ENCODE assay signal across 8 cellular contexts in genomic region chr14:100640481-100641273, GRCh38. TPM values are rescaled to one million over a fixed set of nuclear protein-coding genes. Genes with fewer than 3 reads are reported as not detected.
DNase-seq lines count a peak whose midpoint lies in the region; ATAC-seq and TF ChIP-seq lines count a peak whose summit lies in the region.

No MANE protein-coding gene starts in this region.

- peak overlapping the region; percentile 72 for H3K9ac ChIP-seq in Loucy (ENCODE audit: low read depth, low read length, poor library complexity, severe bottlenecking)

- H3K4me3 ChIP-seq in CD8-positive, alpha-beta memory T cell (ENCODE audit: low read length), result peak overlapping the region; percentile 40
- H3K4me3 ChIP-seq in Loucy (ENCODE audit: low read length, poor library complexity, severe bottlenecking), result peak overlapping the region; percentile 54
- no peak overlapping the region for H3K4me3 ChIP-seq in prostate gland

- peaks cover 3 to 8% of the 10 kb centered on the region in 2 donors for H3K27me3 Mint-ChIP-seq in CD8-positive, alpha-beta memory T cell
- peaks cover 56 to 58% of the 10 kb centered on the region in 2 donors for H3K27me3 Mint-ChIP-seq in natural killer cell (ENCODE audit: low read depth in 2 of 2)

- H3K4me3 Mint-ChIP-seq in CD8-positive, alpha-beta memory T cell, result peak overlapping the region; percentile 42 to 90 (median 82)
- peak overlapping the region; percentile 92 for H3K4me3 Mint-ChIP-seq in natural killer cell

- TF ChIP-seq CTCF in Loucy (conservative IDR thresholded peaks at IDR 0.05; ENCODE audit: low read length), result peak; percentile 5
- no peak for TF ChIP-seq CTCF in natural killer cell (IDR thresholded peaks at IDR 0.05)
- no peak for TF ChIP-seq CTCF in prostate gland (IDR thresholded peaks at IDR 0.05)

- H3K36me3 ChIP-seq in CD8-positive, alpha-beta memory T cell (ENCODE audit: insufficient read depth, low read length), result no peaks in the 10 kb centered on the region
- H3K36me3 ChIP-seq in Loucy (ENCODE audit: insufficient read depth, low read length) (no peaks in the 10 kb centered on the region), prostate gland (no peaks in the 10 kb centered on the region)

- peaks cover 0 to 3% (median 0%) of the 10 kb centered on the region in 3 donors for H3K36me3 Mint-ChIP-seq in CD8-positive, alpha-beta memory T cell
- H3K36me3 Mint-ChIP-seq in natural killer cell, result no peaks in the 10 kb centered on the region

- 90% methylated on average over 20 of the region's 20 CpGs for WGBS in prostate gland

- intact Hi-C loops in natural killer cell (cut with micrococcal nuclease) (no loop called here), prostate gland (cut with DNase I) (no loop called here)

- peak overlapping the region; percentile 69 for H3K4me2 ChIP-seq in Loucy (ENCODE audit: low read depth, low read length, poor library complexity, severe bottlenecking)

- H3K79me2 ChIP-seq in Loucy (ENCODE audit: insufficient read depth, low read length), result no peaks in the 10 kb centered on the region

- peak; percentile 58 to 88 (median 66) for DNase-seq in CD8-positive, alpha-beta memory T cell
- DNase-seq in activated CD8-positive, alpha-beta memory T cell treated with anti-CD3 and anti-CD28 coated beads, Interleukin-2, amount 50 U/mL, for 4 hours, result peak; percentile 57
- DNase-seq in natural killer cell (peak; percentile 84), AG08395 (ENCODE audit: low spot score) (no peak), prostate gland (ENCODE audit: low spot score) (no peak), NCI-H526 (lab: John Stamatoyannopoulos, UW) (no peak)

- no peaks in the 10 kb centered on the region for H3K9me2 ChIP-seq in Loucy (replicated peaks; ENCODE audit: low read depth, low read length)

- POLR2A ChIA-PET in CD8-positive, alpha-beta memory T cell (lab: Charles Lee), result interaction anchor here (1.4 kb wide), 1 partner anchor 95 kb away, joined by 3 read pairs; no protein-coding TSS in a partner anchor

- H3K9me3 Mint-ChIP-seq in CD8-positive, alpha-beta memory T cell, result peaks cover 0 to 3% (median 0%) of the 10 kb centered on the region in 5 donors
- H3K9me3 Mint-ChIP-seq in natural killer cell, result no peaks in the 10 kb centered on the region

- peaks cover 55 to 75% (median 69%) of the 10 kb centered on the region in 3 donors for H3K4me1 Mint-ChIP-seq in CD8-positive, alpha-beta memory T cell
- H3K4me1 Mint-ChIP-seq in natural killer cell, result peaks cover 70 to 75% of the 10 kb centered on the region in 2 donors

- no peaks in the 10 kb centered on the region for H3K27me3 ChIP-seq in CD8-positive, alpha-beta memory T cell (ENCODE audit: insufficient read depth, low read length, poor library complexity, severe bottlenecking)
- H3K27me3 ChIP-seq in Loucy (ENCODE audit: insufficient read depth, low read length, poor library complexity, severe bottlenecking) (no peaks in the 10 kb centered on the region), prostate gland (replicated peaks; ENCODE audit: insufficient read depth) (no peaks in the 10 kb centered on the region)

- CTCF ChIA-PET in CD8-positive, alpha-beta memory T cell (lab: Charles Lee), result interaction anchor here (1.0 kb wide), 1 partner anchor 16 kb away, joined by 3 read pairs; no protein-coding TSS in a partner anchor

- no peak overlapping the region for H3K27ac ChIP-seq in CD8-positive, alpha-beta memory T cell (ENCODE audit: low read depth, low read length)
- no peak overlapping the region for H3K27ac ChIP-seq in prostate gland

- peaks cover 21% of the 10 kb centered on the region for H3F3A ChIP-seq in Loucy (ENCODE audit: low read depth)

- peaks cover 57% of the 10 kb centered on the region for H3K4me1 ChIP-seq in CD8-positive, alpha-beta memory T cell (ENCODE audit: insufficient read depth, low read length)
- H3K4me1 ChIP-seq in Loucy (ENCODE audit: insufficient read depth, low read length, poor library complexity, severe bottlenecking), result peaks cover 78% of the 10 kb centered on the region
- H3K4me1 ChIP-seq in prostate gland (replicated peaks), result no peaks in the 10 kb centered on the region

- H2AFZ ChIP-seq in Loucy (ENCODE audit: low read length), result no peak overlapping the region

- peak overlapping the region; percentile 76 to 97 (median 90) for H3K27ac Mint-ChIP-seq in CD8-positive, alpha-beta memory T cell
- peak overlapping the region; percentile 86 to 95 for H3K27ac Mint-ChIP-seq in natural killer cell

- H3K9me3 ChIP-seq in CD8-positive, alpha-beta memory T cell (ENCODE audit: low read length), result no peaks in the 10 kb centered on the region
- H3K9me3 ChIP-seq in Loucy (ENCODE audit: insufficient read depth, low read depth, low read length) (no peaks in the 10 kb centered on the region), prostate gland (no peaks in the 10 kb centered on the region)

- ATAC-seq in GM21515 (IDR thresholded peaks at IDR 0.05; ENCODE audit: unreplicated experiment) (peak; percentile 97), natural killer cell (peak; percentile 83 to 97 (median 88))

- TF ChIP-seq POLR2A in prostate gland (IDR thresholded peaks at IDR 0.05), result no peak

- no peaks in the 10 kb centered on the region for H4K20me1 ChIP-seq in Loucy (ENCODE audit: insufficient read depth, low read length, poor library complexity, severe bottlenecking)

RNA-seq across cellular contexts. Expression of gene BEGAIN, which starts 53.5 kb away (rescaled TPM):
- total RNA-seq in CD8-positive, alpha-beta memory T cell, result 1 to 10 TPM; 2.4 TPM
- 0.26 TPM for polyA plus RNA-seq in CD8-positive, alpha-beta memory T cell
- total RNA-seq in natural killer cell (1 to 10 TPM in 1 of 3 donors, under 1 TPM in 1, not detected in 1; 0.11 to 1.3 TPM), prostate gland (1 to 10 TPM; 2.5 to 5.1 TPM)

Comparison
In these comparisons a context has a peak if more than half of its experiments do, and no peak if none do; other contexts are left out.
1. DNase-seq: peak in CD8-positive, alpha-beta memory T cell (5 of 5), activated CD8-positive, alpha-beta memory T cell treated with anti-CD3 and anti-CD28 coated beads, Interleukin-2, amount 50 U/mL, for 4 hours (single experiment) and natural killer cell (single experiment); none in AG08395 (single experiment), prostate gland (single experiment) and NCI-H526 (0 of 2).
2. H3K4me3 ChIP-seq: peak in CD8-positive, alpha-beta memory T cell (single experiment) and Loucy (single experiment); none in prostate gland (0 of 2).